ENCODE assay signal across 19 cellular contexts in the genomic region with DNA sequence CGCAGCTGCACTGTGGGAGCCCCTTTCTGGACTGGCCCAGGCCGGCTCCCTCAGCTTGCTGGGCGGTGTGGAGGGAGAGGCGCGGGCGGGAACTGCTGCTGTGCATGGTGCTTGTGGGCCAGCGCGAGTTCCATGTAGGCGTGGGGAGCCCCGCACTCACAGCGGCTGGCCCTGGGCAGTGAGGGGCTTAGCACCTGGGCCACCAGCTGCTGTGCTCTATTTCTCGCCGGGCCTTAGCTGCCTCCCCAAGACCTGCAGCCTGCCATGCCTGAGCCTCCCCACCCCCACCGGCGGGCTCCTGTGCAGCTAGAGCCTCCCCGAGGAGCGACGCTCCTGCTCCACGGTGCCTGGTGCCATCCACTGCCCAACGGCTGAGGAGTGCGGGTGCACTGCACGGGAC. TPM values are rescaled to one million over a fixed set of nuclear protein-coding genes. Genes with fewer than 3 reads are reported as not detected.
DNase-seq lines count a peak whose midpoint lies in the region; ATAC-seq and TF ChIP-seq lines count a peak whose summit lies in the region.
"Had no signal": no experiment of that assay in that cellular context is flagged by ENCODE, and none has a peak within 500 bp of the region (broad histone marks: within the 10 kb centered on the region; RNA-seq: fewer than 3 reads in every experiment).

No MANE protein-coding gene starts in this region.

- DNase-seq in activated CD4-positive, alpha-beta T cell treated with anti-CD3 and anti-CD28 coated beads for 36 hours = no peak
- DNase-seq in activated CD4-positive, alpha-beta T cell treated with anti-CD3 and anti-CD28 coated beads, Interleukin-2, amount 50 U/mL, for 4 hours = no peak
- DNase-seq in Caco-2 (no peak), GM03348 (ENCODE audit: low spot score) (no peak), GDM1 (lab: John Stamatoyannopoulos, UW) (no peak)
- DNase-seq in activated naive CD8-positive, alpha-beta T cell treated with anti-CD3 and anti-CD28 coated beads, Interleukin-2, amount 50 U/mL, for 24 hours = no peak
- DNase-seq: 8988T; activated CD8-positive, alpha-beta memory T cell treated with anti-CD3 and anti-CD28 coated beads, Interleukin-2, amount 50 U/mL, for 48 hours; foreskin melanocyte; GF-D8; H7; hypothalamus; PC-9; T-helper 9 cell had no signal

- intact Hi-C loops in activated CD4-positive, alpha-beta T cell treated with anti-CD3 and anti-CD28 coated beads for 36 hours (cut with DNase I, micrococcal nuclease) = loop anchor here in 1 of 2 experiments (10.0 kb wide), 3 partner anchors 669 to 1529 kb away; a partner anchor contains a TSS
- intact Hi-C loops in Caco-2 (cut with micrococcal nuclease; ENCODE audit: unreplicated experiment) = loop anchor here (10.0 kb wide), 1 partner anchor 831 kb away; a partner anchor contains a TSS

- H3K4me3 ChIP-seq in Caco-2 (ENCODE audit: low read depth, low read length) = no peak overlapping the region

- H3K9me3 ChIP-seq in Caco-2 = no peaks in the 10 kb centered on the region
- H3K9me3 ChIP-seq: upper lobe of left lung had no signal

- H3K4me3 Mint-ChIP-seq in activated CD4-positive, alpha-beta T cell treated with anti-CD3 and anti-CD28 coated beads for 36 hours = peak overlapping the region; percentile 77
- H3K4me3 Mint-ChIP-seq in Caco-2 (ENCODE audit: unreplicated experiment) (no peak overlapping the region), nephron (peak overlapping the region in 2 of 3 experiments; percentile 85 to 87)
- peak overlapping the region; percentile 93 for H3K4me3 Mint-ChIP-seq in activated naive CD8-positive, alpha-beta T cell treated with anti-CD3 and anti-CD28 coated beads, Interleukin-2, amount 50 U/mL, for 24 hours

- TF ChIP-seq CTCF in Caco-2 (IDR thresholded peaks at IDR 0.05; ENCODE audit: insufficient read depth in 1 of 2, low read depth in 1 of 2, low read length in 1 of 2, severe bottlenecking in 1 of 2, unreplicated experiment in 1 of 2) (no peak), nephron (IDR thresholded peaks at IDR 0.05; ENCODE audit: unreplicated experiment in 3 of 3) (no peak)

- no peaks in the 10 kb centered on the region for H3K9me3 Mint-ChIP-seq in activated CD4-positive, alpha-beta T cell treated with anti-CD3 and anti-CD28 coated beads for 36 hours (ENCODE audit: low read depth)
- H3K9me3 Mint-ChIP-seq in Caco-2 (ENCODE audit: unreplicated experiment) = no peaks in the 10 kb centered on the region
- no peaks in the 10 kb centered on the region for H3K9me3 Mint-ChIP-seq in activated naive CD8-positive, alpha-beta T cell treated with anti-CD3 and anti-CD28 coated beads, Interleukin-2, amount 50 U/mL, for 24 hours
- peaks cover 3% of the 10 kb centered on the region for H3K9me3 Mint-ChIP-seq in nephron

- H3K27ac Mint-ChIP-seq in activated CD4-positive, alpha-beta T cell treated with anti-CD3 and anti-CD28 coated beads for 36 hours = no peak overlapping the region
- peak overlapping the region; percentile 99 for H3K27ac Mint-ChIP-seq in Caco-2 (ENCODE audit: unreplicated experiment)
- no peak overlapping the region for H3K27ac Mint-ChIP-seq in activated naive CD8-positive, alpha-beta T cell treated with anti-CD3 and anti-CD28 coated beads, Interleukin-2, amount 50 U/mL, for 24 hours
- no peak overlapping the region for H3K27ac Mint-ChIP-seq in nephron

- ATAC-seq in activated CD4-positive, alpha-beta T cell treated with anti-CD3 and anti-CD28 coated beads for 36 hours = no peak
- ATAC-seq in activated naive CD8-positive, alpha-beta T cell treated with anti-CD3 and anti-CD28 coated beads, Interleukin-2, amount 50 U/mL, for 24 hours = no peak
- no peak for ATAC-seq in HG02678 (IDR thresholded peaks at IDR 0.05; ENCODE audit: unreplicated experiment)

- H3K36me3 ChIP-seq in Caco-2 (ENCODE audit: control insufficient read depth, insufficient read depth, low read length) = no peaks in the 10 kb centered on the region; the same call in 1 of the 2 replicates

- peaks cover 22% of the 10 kb centered on the region for H3K4me1 Mint-ChIP-seq in activated CD4-positive, alpha-beta T cell treated with anti-CD3 and anti-CD28 coated beads for 36 hours
- peaks cover 8% of the 10 kb centered on the region for H3K4me1 Mint-ChIP-seq in Caco-2 (ENCODE audit: low read depth, unreplicated experiment)
- H3K4me1 Mint-ChIP-seq in activated naive CD8-positive, alpha-beta T cell treated with anti-CD3 and anti-CD28 coated beads, Interleukin-2, amount 50 U/mL, for 24 hours = peaks cover 33% of the 10 kb centered on the region
- peaks cover 7% of the 10 kb centered on the region for H3K4me1 Mint-ChIP-seq in nephron

- POLR2A ChIA-PET in activated CD4-positive, alpha-beta T cell treated with anti-CD3 and anti-CD28 coated beads for 36 hours (lab: Charles Lee) = no interaction called here
- POLR2A ChIA-PET in Caco-2 (lab: Charles Lee) = no interaction called here

- peaks cover 3% of the 10 kb centered on the region for H3K27me3 Mint-ChIP-seq in activated CD4-positive, alpha-beta T cell treated with anti-CD3 and anti-CD28 coated beads for 36 hours
- H3K27me3 Mint-ChIP-seq in Caco-2 (ENCODE audit: insufficient read depth, unreplicated experiment) = no peaks in the 10 kb centered on the region
- H3K27me3 Mint-ChIP-seq in activated naive CD8-positive, alpha-beta T cell treated with anti-CD3 and anti-CD28 coated beads, Interleukin-2, amount 50 U/mL, for 24 hours = peaks cover 5% of the 10 kb centered on the region
- H3K27me3 Mint-ChIP-seq in nephron (ENCODE audit: low read depth) = peaks cover 48% of the 10 kb centered on the region

- H3K4me1 ChIP-seq in Caco-2 = no peaks in the 10 kb centered on the region

- no peaks in the 10 kb centered on the region for H3K27me3 ChIP-seq in Caco-2 (replicated peaks; ENCODE audit: control insufficient read depth, insufficient read depth, low read length)
- H3K27me3 ChIP-seq: BLaER1 treated with 17β-estradiol and CSF1 and Interleukin-3, amounts not matched to agents 10 nM and 100 nM; upper lobe of left lung had no signal

- BruUV-seq in Caco-2 (replicated peaks; lab: Mats Ljungman, UMichigan) = no TSS peak

- CTCF ChIA-PET in activated CD4-positive, alpha-beta T cell treated with anti-CD3 and anti-CD28 coated beads for 36 hours (lab: Charles Lee) = interaction anchor here (1.9 kb wide), 1 partner anchor 11 kb away, joined by 9 read pairs; no protein-coding TSS in a partner anchor
- CTCF ChIA-PET in Caco-2 (lab: Charles Lee) = no interaction called here

- H3K36me3 Mint-ChIP-seq in activated CD4-positive, alpha-beta T cell treated with anti-CD3 and anti-CD28 coated beads for 36 hours (ENCODE audit: low read depth) = peaks cover 16% of the 10 kb centered on the region
- H3K36me3 Mint-ChIP-seq in Caco-2 (ENCODE audit: insufficient read depth, unreplicated experiment) = peaks cover 12% of the 10 kb centered on the region
- peaks cover 15% of the 10 kb centered on the region for H3K36me3 Mint-ChIP-seq in activated naive CD8-positive, alpha-beta T cell treated with anti-CD3 and anti-CD28 coated beads, Interleukin-2, amount 50 U/mL, for 24 hours (ENCODE audit: low read depth)
- peaks cover under 1% of the 10 kb centered on the region for H3K36me3 Mint-ChIP-seq in nephron (ENCODE audit: low read depth)

RNA-seq across cellular contexts. Expression of a gene that starts 1.7 kb away (rescaled TPM):
- 10 to 100 TPM; 21.2 to 22.1 TPM for total RNA-seq in activated CD4-positive, alpha-beta T cell treated with anti-CD3 and anti-CD28 coated beads for 36 hours
- 30.5 and 33.0 TPM in 2 replicates for total RNA-seq in Caco-2 (2022)

RNA-seq across cellular contexts. Expression of a gene that starts 13.3 kb away (rescaled TPM):
- total RNA-seq in activated CD4-positive, alpha-beta T cell treated with anti-CD3 and anti-CD28 coated beads for 36 hours = not detected
- not detected in 2 replicates for total RNA-seq in Caco-2 (2022)
- total RNA-seq: PC-9, SK-MEL-5 had no signal

RNA-seq across cellular contexts. Expression of a gene that starts 25.0 kb away (rescaled TPM):
- total RNA-seq in activated CD4-positive, alpha-beta T cell treated with anti-CD3 and anti-CD28 coated beads for 36 hours = not detected
- 0.11 TPM in 1 of 2 replicates, not detected in the other for total RNA-seq in Caco-2 (2022)
- total RNA-seq: PC-9, SK-MEL-5 had no signal

RNA-seq across cellular contexts. Expression of a gene that starts 43.0 kb away (rescaled TPM):
- total RNA-seq in activated CD4-positive, alpha-beta T cell treated with anti-CD3 and anti-CD28 coated beads for 36 hours = not detected
- 0.09 TPM in 1 of 2 replicates, not detected in the other for total RNA-seq in Caco-2 (2022)
- total RNA-seq: H7, PC-9 had no signal
